Comparison of ENCODE assay signal across 20 cellular contexts in the genomic region with DNA sequence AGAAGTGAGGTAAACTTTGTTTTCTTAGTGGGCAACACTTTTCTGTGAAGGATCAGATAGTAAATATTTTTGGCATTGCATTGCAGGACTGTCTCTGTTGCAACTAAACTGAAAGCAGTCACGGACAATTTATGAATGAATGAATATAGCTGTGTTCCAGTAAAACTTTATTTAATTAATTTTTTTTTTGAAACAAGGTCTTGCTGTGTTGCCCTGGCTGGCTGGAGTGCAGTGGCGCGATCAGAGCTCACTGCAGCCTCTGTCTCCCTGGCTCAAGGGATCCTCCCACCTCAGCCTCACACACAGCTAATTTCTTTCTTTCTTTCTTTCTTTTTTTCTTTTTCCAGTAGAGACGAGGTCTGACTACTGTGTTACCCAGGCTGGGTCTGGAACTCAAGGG. TPM values are rescaled to one million over a fixed set of nuclear protein-coding genes. Genes with fewer than 3 reads are reported as not detected.
DNase-seq lines count a peak whose midpoint lies in the region; ATAC-seq and TF ChIP-seq lines count a peak whose summit lies in the region.
"Had no signal": no experiment of that assay in that cellular context is flagged by ENCODE, and none has a peak within 500 bp of the region (broad histone marks: within the 10 kb centered on the region; RNA-seq: fewer than 3 reads in every experiment).

No MANE protein-coding gene starts in this region.

- no peak overlapping the region for H3K4me3 Mint-ChIP-seq in chondrocyte (ENCODE audit: unreplicated experiment)
- H3K4me3 Mint-ChIP-seq: HFFc6 had no signal

- H3K4me1 ChIP-seq in ACC112 (ENCODE audit: control insufficient read depth, insufficient read depth, low read length, unreplicated experiment) (no peaks in the 10 kb centered on the region), GM23248 (ENCODE audit: insufficient read depth) (peaks cover 3% of the 10 kb centered on the region; the same call in 1 of the 2 replicates)
- H3K4me1 ChIP-seq: HAP-1, SJSA1 had no signal

- no peaks in the 10 kb centered on the region for H3K36me3 ChIP-seq in ACC112 (ENCODE audit: insufficient read depth, low read length)
- no peaks in the 10 kb centered on the region for H3K36me3 ChIP-seq in GM23248 (ENCODE audit: low read depth)

- H3K27ac Mint-ChIP-seq in chondrocyte (ENCODE audit: unreplicated experiment), result no peak overlapping the region
- H3K27ac Mint-ChIP-seq: HFFc6 had no signal

- no peaks in the 10 kb centered on the region for H3K4me1 Mint-ChIP-seq in chondrocyte (ENCODE audit: low read depth)

- H3K9me3 ChIP-seq in GM23248 (ENCODE audit: low read depth), result no peaks in the 10 kb centered on the region
- H3K9me3 ChIP-seq: HAP-1, MG63, SJSA1 had no signal

- H2AFZ ChIP-seq in ACC112 (ENCODE audit: low read length, unreplicated experiment) (no peak overlapping the region), GM23248 (no peak overlapping the region)

- H3K79me2 ChIP-seq in ACC112 (ENCODE audit: control insufficient read depth, insufficient read depth, low read length, unreplicated experiment) (peaks cover 62% of the 10 kb centered on the region), GM23248 (ENCODE audit: insufficient read depth) (peaks cover 99% of the 10 kb centered on the region)

- 0 out of 2 replicates have a peak overlapping the region, but pooled peaks have one; percentile 32 for H3K27ac ChIP-seq in ACC112 (ENCODE audit: low read depth, low read length)
- H3K27ac ChIP-seq in GM23248, result peak overlapping the region; percentile 24; the same call in 1 of the 2 replicates
- H3K27ac ChIP-seq: SJSA1 had no signal

- in situ Hi-C loops in GM23248 (cut with MboI), result no loop called here

- H3K4me2 ChIP-seq in GM23248 (ENCODE audit: unreplicated experiment), result no peak overlapping the region

- intact Hi-C loops in sciatic nerve (cut with DNase I), result no loop called here

- TF ChIP-seq CTCF in chondrocyte (IDR thresholded peaks at IDR 0.05), result no peak

- WGBS in GM23248 (ENCODE audit: low coverage in 1 of 2, low lambda C conversion rate in 2 of 2, missing lambda C conversion rate in 2 of 2), 2 experiments, result 58 to 66% methylated on average over 4 of the region's 4 CpGs

- H3K9me3 Mint-ChIP-seq in chondrocyte (ENCODE audit: low read depth), result peaks cover 4% of the 10 kb centered on the region
- H3K9me3 Mint-ChIP-seq: HFFc6 had no signal

- ATAC-seq in sciatic nerve, result no peak

- no peaks in the 10 kb centered on the region for H4K20me1 ChIP-seq in GM23248 (ENCODE audit: insufficient read depth)

- H3K4me3 ChIP-seq in ACC112 (ENCODE audit: low read depth, low read length) (no peak overlapping the region), GM23248 (no peak overlapping the region)
- H3K4me3 ChIP-seq: HAP-1, MG63, SJSA1 had no signal

- no peaks in the 10 kb centered on the region for H3K27me3 Mint-ChIP-seq in chondrocyte (ENCODE audit: low read depth)

- no peaks in the 10 kb centered on the region for H3F3A ChIP-seq in GM23248 (ENCODE audit: insufficient read depth)

- peak; percentile 27 for DNase-seq in GM23248
- peak; percentile 21 for DNase-seq in fibroblast of gingiva (ENCODE audit: low read depth)
- DNase-seq in sciatic nerve (ENCODE audit: low spot score), result peak; percentile 2
- DNase-seq in NCI-H748 (lab: John Stamatoyannopoulos, UW; ENCODE audit: unreplicated experiment), result no peak
- no peak for DNase-seq in chondrocyte (ENCODE audit: low spot score)
- no peak for DNase-seq in amniotic stem cell (lab: John Stamatoyannopoulos, UW)
- DNase-seq: DMS53, GOT3, HFFc6, KG1, MG63, NCI-H1694, NCI-H2029 treated with DMSO at 0.1 percent for 48 hours, NCI-H446 treated with DMSO at 0.1 percent for 48 hours, NCI-H526, Right ventricle myocardium superior, RPMI8226 had no signal

- H3K27me3 ChIP-seq in ACC112 (ENCODE audit: insufficient read depth, low read length), result no peaks in the 10 kb centered on the region
- H3K27me3 ChIP-seq in GM23248 (replicated peaks; ENCODE audit: insufficient read depth), result no peaks in the 10 kb centered on the region
- H3K27me3 ChIP-seq: MG63, SJSA1 had no signal

- H3K9me2 ChIP-seq in GM23248 (ENCODE audit: insufficient read depth), result no peaks in the 10 kb centered on the region

- no peak overlapping the region; the same call in 1 of the 2 replicates for H3K9ac ChIP-seq in GM23248

- peaks cover 4% of the 10 kb centered on the region for H3K36me3 Mint-ChIP-seq in chondrocyte (ENCODE audit: low read depth)

RNA-seq across cellular contexts. Expression of a gene that starts 15.8 kb away (rescaled TPM):
- total RNA-seq in GM23248 (2014; rRNA removed; shearing (Covaris generic)), result 40.1 and 40.5 TPM in 2 replicates
- polyA plus RNA-seq in GM23248 (2016; fragmentation: Nextera tagmentation; extraction: Ambion mirVana), result 28.4 and 30.6 TPM in 2 replicates
- total RNA-seq in sciatic nerve (27.4 TPM), chondrocyte (29.0 to 36.3 TPM (median 29.6 TPM) in 3 replicates)

RNA-seq across cellular contexts. Expression of a gene that starts 16.3 kb away (rescaled TPM):
- total RNA-seq in GM23248 (2014; rRNA removed; shearing (Covaris generic)), result 41.7 and 45.7 TPM in 2 replicates
- polyA plus RNA-seq in GM23248 (2016; fragmentation: Nextera tagmentation; extraction: Ambion mirVana), result 123 and 125 TPM in 2 replicates
- total RNA-seq in sciatic nerve, result 29.5 TPM
- total RNA-seq in chondrocyte, result 60.7 to 65.4 TPM (median 60.8 TPM) in 3 replicates

RNA-seq across cellular contexts. Expression of a gene that starts 32.8 kb away (rescaled TPM):
- 264 and 266 TPM in 2 replicates for total RNA-seq in GM23248 (2014; rRNA removed; shearing (Covaris generic))
- 141 and 146 TPM in 2 replicates for polyA plus RNA-seq in GM23248 (2016; fragmentation: Nextera tagmentation; extraction: Ambion mirVana)
- total RNA-seq in sciatic nerve (165 TPM), chondrocyte (299 to 312 TPM (median 311 TPM) in 3 replicates)

RNA-seq across cellular contexts. Expression of a gene that starts 57.7 kb away (rescaled TPM):
- 89.5 and 97.8 TPM in 2 replicates for total RNA-seq in GM23248 (2014; rRNA removed; shearing (Covaris generic))
- 103 and 105 TPM in 2 replicates for polyA plus RNA-seq in GM23248 (2016; fragmentation: Nextera tagmentation; extraction: Ambion mirVana)
- total RNA-seq in sciatic nerve (55.9 TPM), chondrocyte (172 to 183 TPM (median 179 TPM) in 3 replicates)

Comparison
In these comparisons a context has a peak if more than half of its experiments do, and no peak if none do; other contexts are left out.
1. DNase-seq: peak in GM23248 (single experiment), fibroblast of gingiva (single experiment) and sciatic nerve (single experiment); none in NCI-H748 (single experiment), chondrocyte (single experiment) and amniotic stem cell (single experiment).